In the genomic region with DNA sequence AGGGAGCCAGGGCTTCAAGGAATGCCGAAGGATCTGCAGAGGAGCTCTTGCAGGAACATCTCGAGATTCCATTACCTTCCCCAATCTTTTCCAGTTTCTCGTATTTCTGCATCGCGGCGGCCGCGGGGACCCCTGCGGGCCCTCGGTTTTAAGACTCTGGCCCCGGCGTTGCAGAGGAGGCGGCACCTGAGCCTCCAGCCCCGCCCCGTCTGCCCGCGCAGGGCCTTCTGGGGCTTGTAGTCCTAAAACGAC, we compare ENCODE assay signal across 1 cellular context.
A peak's percentile ranks its signal among the peaks of the same experiment; 100 is the strongest.
TF ChIP-seq lines count a peak whose summit lies in the region.

Gene CDK5 (minus strand): TSS at position 161 of the 252 bp plus-strand sequence. CDS start 49 bp downstream, at position 112.

TF ChIP-seq in HepG2, 621 proteins besides CTCF, POLR2A, EP300 and RAD21:
- TF ChIP-seq TARDBP (CRISPR knock-in tag; IDR thresholded peaks at IDR 0.05) (no peak), ZNF766 (CRISPR knock-in tag; IDR thresholded peaks at IDR 0.05; ENCODE audit: borderline replicate concordance) (no peak), ASH2L (IDR thresholded peaks at IDR 0.05; ENCODE audit: insufficient read length, low read depth, low read length) (peak; percentile 68), ZNF605 (CRISPR knock-in tag; IDR thresholded peaks at IDR 0.05) (peak; percentile 75), ZNF788 (CRISPR knock-in tag; IDR thresholded peaks at IDR 0.05; ENCODE audit: borderline replicate concordance) (0 out of 2 replicates have a peak, but pooled peaks have one; percentile 34), ZNF713 (CRISPR knock-in tag; IDR thresholded peaks at IDR 0.05) (0 out of 2 replicates have a peak, but pooled peaks have one; percentile 23), SMAD1 (CRISPR knock-in tag; IDR thresholded peaks at IDR 0.05; ENCODE audit: borderline replicate concordance, low read depth) (0 out of 2 replicates have a peak, but pooled peaks have one; percentile 16), ZHX2 (IDR thresholded peaks at IDR 0.05; ENCODE audit: low read depth) (no peak), ZHX2 (CRISPR knock-in tag; IDR thresholded peaks at IDR 0.05; ENCODE audit: borderline replicate concordance) (no peak), SIN3A (IDR thresholded peaks at IDR 0.05; ENCODE audit: borderline replicate concordance, low read depth, low read length) (0 out of 2 replicates have a peak, but pooled peaks have one; percentile 46), HNRNPL (IDR thresholded peaks at IDR 0.05; ENCODE audit: low read depth, low read length) (0 out of 2 replicates have a peak, but pooled peaks have one; percentile 14), ZBTB7B (CRISPR knock-in tag; IDR thresholded peaks at IDR 0.05) (peak; percentile 38; the same call in 1 of the 2 replicates), PLRG1 (conservative IDR thresholded peaks at IDR 0.05) (no peak), CAMTA2 (CRISPR knock-in tag; IDR thresholded peaks at IDR 0.05; ENCODE audit: borderline replicate concordance) (peak; percentile 25; the same call in 1 of the 2 replicates), ISL2 (CRISPR knock-in tag; IDR thresholded peaks at IDR 0.05) (peak; percentile 25; the same call in 1 of the 2 replicates), ZNF607 (CRISPR knock-in tag; IDR thresholded peaks at IDR 0.05; ENCODE audit: borderline replicate concordance) (peak; percentile 15; the same call in 1 of the 2 replicates), ZNF569 (CRISPR knock-in tag; IDR thresholded peaks at IDR 0.05; ENCODE audit: borderline replicate concordance) (no peak), MXD3 (CRISPR knock-in tag; IDR thresholded peaks at IDR 0.05) (no peak), RBFOX2 (IDR thresholded peaks at IDR 0.05; ENCODE audit: low read depth, low read length) (peak; percentile 14; the same call in 1 of the 2 replicates), KDM5A (IDR thresholded peaks at IDR 0.05; ENCODE audit: borderline replicate concordance, low read length) (peak; percentile 67; the same call in 1 of the 2 replicates), SP140L (CRISPR knock-in tag; IDR thresholded peaks at IDR 0.05; ENCODE audit: borderline replicate concordance) (0 out of 2 replicates have a peak, but pooled peaks have one; percentile 7), PHF8 (CRISPR knock-in tag; IDR thresholded peaks at IDR 0.05) (0 out of 2 replicates have a peak, but pooled peaks have one; percentile 11), E2F2 (CRISPR knock-in tag; IDR thresholded peaks at IDR 0.05; ENCODE audit: borderline replicate concordance) (0 out of 2 replicates have a peak, but pooled peaks have one; percentile 85), ZNF709 (CRISPR knock-in tag; IDR thresholded peaks at IDR 0.05) (0 out of 2 replicates have a peak, but pooled peaks have one; percentile 19), MYNN (CRISPR knock-in tag; IDR thresholded peaks at IDR 0.05; ENCODE audit: low read depth) (0 out of 2 replicates have a peak, but pooled peaks have one; percentile 10), ZNF431 (CRISPR knock-in tag; IDR thresholded peaks at IDR 0.05; ENCODE audit: borderline replicate concordance, low read depth) (no peak), KMT2B (CRISPR knock-in tag; IDR thresholded peaks at IDR 0.05) (0 out of 2 replicates have a peak, but pooled peaks have one; percentile 35), ZMAT3 (CRISPR knock-in tag; conservative IDR thresholded peaks at IDR 0.05) (no peak), NFAT5 (CRISPR knock-in tag; IDR thresholded peaks at IDR 0.05) (no peak), FOXC1 (CRISPR knock-in tag; IDR thresholded peaks at IDR 0.05; ENCODE audit: borderline replicate concordance) (peak; percentile 15; the same call in 1 of the 2 replicates), ZNF549 (CRISPR knock-in tag; IDR thresholded peaks at IDR 0.05) (no peak), MAFK (conservative IDR thresholded peaks at IDR 0.05 in 1 of 2, IDR thresholded peaks at IDR 0.05 in 1 of 2; ENCODE audit: low read length in 2 of 2) (no peak), ZNF225 (CRISPR knock-in tag; IDR thresholded peaks at IDR 0.05) (no peak), HDAC1 (CRISPR knock-in tag; IDR thresholded peaks at IDR 0.05) (no peak), ZNF563 (CRISPR knock-in tag; IDR thresholded peaks at IDR 0.05) (0 out of 2 replicates have a peak, but pooled peaks have one; percentile 24), ZBTB20 (CRISPR knock-in tag; IDR thresholded peaks at IDR 0.05; ENCODE audit: borderline replicate concordance, low read depth) (no peak)
- TF ChIP-seq, protein P1, sequence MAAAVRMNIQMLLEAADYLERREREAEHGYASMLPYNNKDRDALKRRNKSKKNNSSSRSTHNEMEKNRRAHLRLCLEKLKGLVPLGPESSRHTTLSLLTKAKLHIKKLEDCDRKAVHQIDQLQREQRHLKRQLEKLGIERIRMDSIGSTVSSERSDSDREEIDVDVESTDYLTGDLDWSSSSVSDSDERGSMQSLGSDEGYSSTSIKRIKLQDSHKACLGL (CRISPR knock-in tag; IDR thresholded peaks at IDR 0.05): peak; percentile 39; the same call in 1 of the 2 replicates
- TF ChIP-seq, protein P2, sequence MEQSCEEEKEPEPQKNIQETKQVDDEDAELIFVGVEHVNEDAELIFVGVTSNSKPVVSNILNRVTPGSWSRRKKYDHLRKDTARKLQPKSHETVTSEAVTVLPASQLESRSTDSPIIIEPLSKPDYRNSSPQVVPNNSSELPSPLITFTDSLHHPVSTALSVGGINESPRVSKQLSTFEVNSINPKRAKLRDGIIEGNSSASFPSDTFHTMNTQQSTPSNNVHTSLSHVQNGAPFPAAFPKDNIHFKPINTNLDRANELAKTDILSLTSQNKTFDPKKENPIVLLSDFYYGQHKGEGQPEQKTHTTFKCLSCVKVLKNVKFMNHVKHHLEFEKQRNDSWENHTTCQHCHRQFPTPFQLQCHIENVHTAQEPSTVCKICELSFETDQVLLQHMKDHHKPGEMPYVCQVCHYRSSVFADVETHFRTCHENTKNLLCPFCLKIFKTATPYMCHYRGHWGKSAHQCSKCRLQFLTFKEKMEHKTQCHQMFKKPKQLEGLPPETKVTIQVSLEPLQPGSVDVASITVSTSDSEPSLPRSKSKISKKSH (CRISPR knock-in tag; IDR thresholded peaks at IDR 0.05; ENCODE audit: borderline replicate concordance): no peak
- TF ChIP-seq, protein P3, sequence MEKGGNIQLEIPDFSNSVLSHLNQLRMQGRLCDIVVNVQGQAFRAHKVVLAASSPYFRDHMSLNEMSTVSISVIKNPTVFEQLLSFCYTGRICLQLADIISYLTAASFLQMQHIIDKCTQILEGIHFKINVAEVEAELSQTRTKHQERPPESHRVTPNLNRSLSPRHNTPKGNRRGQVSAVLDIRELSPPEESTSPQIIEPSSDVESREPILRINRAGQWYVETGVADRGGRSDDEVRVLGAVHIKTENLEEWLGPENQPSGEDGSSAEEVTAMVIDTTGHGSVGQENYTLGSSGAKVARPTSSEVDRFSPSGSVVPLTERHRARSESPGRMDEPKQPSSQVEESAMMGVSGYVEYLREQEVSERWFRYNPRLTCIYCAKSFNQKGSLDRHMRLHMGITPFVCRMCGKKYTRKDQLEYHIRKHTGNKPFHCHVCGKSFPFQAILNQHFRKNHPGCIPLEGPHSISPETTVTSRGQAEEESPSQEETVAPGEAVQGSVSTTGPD (CRISPR knock-in tag; IDR thresholded peaks at IDR 0.05): 0 out of 2 replicates have a peak, but pooled peaks have one; percentile 11
